Comparison of ENCODE assay signal across 18 cellular contexts in genomic region chr1:230199034-230199433, GRCh38.
"Had no signal": no experiment of that assay in that cellular context is flagged by ENCODE, and none has a peak within 500 bp of the region (broad histone marks: within the 10 kb centered on the region; RNA-seq: fewer than 3 reads in every experiment).

No MANE protein-coding gene starts in this region.

- H3K4me1 ChIP-seq: pancreas had no signal

- H3K4me3 ChIP-seq: body of pancreas, gastroesophageal sphincter, pancreas, tibial artery had no signal

- ATAC-seq: body of pancreas; effector memory CD8-positive, alpha-beta T cell; gastroesophageal sphincter; natural killer cell treated with Interleukin-12 subunit alpha and Interleukin-12 subunit beta and Interleukin-15 and Interleukin-18, amount 100 ng/mL, for 72 hours; right cardiac atrium; WTC11 had no signal

- H3K27me3 ChIP-seq: body of pancreas, gastroesophageal sphincter, neutrophil, pancreas, tibial artery had no signal

- H3K9me3 ChIP-seq: body of pancreas, gastroesophageal sphincter, neutrophil, pancreas, tibial artery had no signal

- H3K27ac ChIP-seq: body of pancreas, gastroesophageal sphincter, neutrophil, pancreas, tibial artery had no signal

- DNase-seq: activated effector memory CD4-positive, alpha-beta T cell treated with anti-CD3 and anti-CD28 coated beads, Interleukin-2, amount 50 U/mL, for 16 hours; activated naive CD4-positive, alpha-beta T cell treated with anti-CD3 and anti-CD28 coated beads, Interleukin-2, amount 50 U/mL, for 16 hours; activated T-cell treated with anti-CD3 and anti-CD28 coated beads, Interleukin-2, amount 50 U/mL, for 24 hours; anterior cingulate cortex; body of pancreas; effector memory CD8-positive, alpha-beta T cell; hypothalamus; midbrain; right cardiac atrium; stimulated activated CD4-positive, alpha-beta T cell treated with anti-CD3 and anti-CD28 coated beads, Interleukin-4, amount 100 ng/mL, for 4 hours; T-helper 1 cell; T1000; tibial artery had no signal
